ENCODE assay signal across 10 cellular contexts in the genomic region with DNA sequence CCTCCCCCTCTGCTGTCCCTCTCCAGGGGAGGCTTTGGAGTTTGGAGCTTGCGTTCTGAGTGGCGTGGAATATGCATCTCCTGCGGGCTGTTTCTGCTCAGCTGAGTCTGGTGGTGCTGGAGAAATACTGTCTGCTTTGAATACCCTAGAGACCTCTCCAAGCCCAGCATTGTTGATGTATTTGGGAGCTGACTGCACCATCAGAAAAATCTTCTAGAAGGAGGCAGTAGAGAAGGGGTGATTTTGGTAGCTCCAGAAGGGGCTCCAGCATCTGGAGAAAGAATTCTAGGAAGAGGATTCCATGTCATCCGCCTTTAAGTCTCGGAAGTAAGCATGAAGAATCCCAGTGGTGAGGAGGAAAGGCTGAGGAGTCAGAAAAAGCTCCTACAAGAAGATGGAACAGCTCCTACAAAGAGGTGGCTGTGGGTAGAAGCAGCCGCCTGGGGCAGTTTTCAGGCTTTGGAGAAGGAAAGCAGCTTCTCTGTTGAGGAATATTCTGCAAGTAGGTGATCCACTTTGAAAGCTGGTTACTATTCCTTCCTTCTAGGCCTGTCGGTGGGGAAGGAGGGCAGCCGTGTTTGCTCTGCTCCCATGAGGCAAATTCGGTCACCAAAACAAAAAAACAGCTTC. TPM values are rescaled to one million over a fixed set of nuclear protein-coding genes. Genes with fewer than 3 reads are reported as not detected.
DNase-seq lines count a peak whose midpoint lies in the region; ATAC-seq and TF ChIP-seq lines count a peak whose summit lies in the region.
"Had no signal": no experiment of that assay in that cellular context is flagged by ENCODE, and none has a peak within 500 bp of the region (broad histone marks: within the 10 kb centered on the region; RNA-seq: fewer than 3 reads in every experiment).

No MANE protein-coding gene starts in this region.

- H3K9me3 Mint-ChIP-seq in CD8-positive, alpha-beta T cell: no peaks in the 10 kb centered on the region
- no peaks in the 10 kb centered on the region for H3K9me3 Mint-ChIP-seq in neural progenitor cell
- H3K9me3 Mint-ChIP-seq: dendritic cell treated with granulocyte-macrophage colony-stimulating factor and Interleukin-4, amounts not matched to agents 40 ng/mL and 50 ng/mL, for 4 days had no signal

- H3K9ac ChIP-seq in neural progenitor cell: no peak overlapping the region

- H3K27ac Mint-ChIP-seq in CD8-positive, alpha-beta T cell: peak overlapping the region; percentile 98
- H3K27ac Mint-ChIP-seq in T-helper 17 cell: peak overlapping the region; percentile 88
- H3K27ac Mint-ChIP-seq in neural progenitor cell: no peak overlapping the region

- DNase-seq in CD8-positive, alpha-beta T cell: no peak
- DNase-seq in T-helper 17 cell (no peak), left cardiac atrium (no peak), gastrocnemius medialis (no peak), neural progenitor cell (ENCODE audit: low spot score) (no peak), DMS153 (lab: John Stamatoyannopoulos, UW) (no peak), iPS-NIHi7 (ENCODE audit: extremely low spot score) (no peak), GF-D8 (lab: John Stamatoyannopoulos, UW) (no peak)

- intact Hi-C loops in CD8-positive, alpha-beta T cell (cut with DNase I, micrococcal nuclease): no loop called here
- intact Hi-C loops in left cardiac atrium (cut with DNase I): no loop called here
- intact Hi-C loops in gastrocnemius medialis (cut with DNase I; ENCODE audit: low total_unique reads): no loop called here

- TF ChIP-seq CTCF in CD8-positive, alpha-beta T cell (IDR thresholded peaks at IDR 0.05): no peak
- no peak for TF ChIP-seq CTCF in gastrocnemius medialis (IDR thresholded peaks at IDR 0.05 in 4 of 5, conservative IDR thresholded peaks at IDR 0.05 in 1 of 5)
- TF ChIP-seq CTCF in neural progenitor cell (IDR thresholded peaks at IDR 0.05): no peak

- peaks cover 61% of the 10 kb centered on the region for H3K4me1 Mint-ChIP-seq in CD8-positive, alpha-beta T cell (ENCODE audit: low read depth)
- H3K4me1 Mint-ChIP-seq in T-helper 17 cell (peaks cover 44% of the 10 kb centered on the region), neural progenitor cell (peaks cover 35% of the 10 kb centered on the region)

- no peaks in the 10 kb centered on the region for H3K9me3 ChIP-seq in CD8-positive, alpha-beta T cell (ENCODE audit: low read length)
- H3K9me3 ChIP-seq in T-helper 17 cell (ENCODE audit: control insufficient read depth, low read length, poor library complexity, severe bottlenecking): no peaks in the 10 kb centered on the region
- no peaks in the 10 kb centered on the region for H3K9me3 ChIP-seq in gastrocnemius medialis
- no peaks in the 10 kb centered on the region for H3K9me3 ChIP-seq in neural progenitor cell (ENCODE audit: low read depth)

- no peaks in the 10 kb centered on the region for H3K79me2 ChIP-seq in neural progenitor cell (ENCODE audit: low read depth)

- H3K27me3 Mint-ChIP-seq in CD8-positive, alpha-beta T cell (ENCODE audit: low read depth): no peaks in the 10 kb centered on the region
- H3K27me3 Mint-ChIP-seq in T-helper 17 cell (no peaks in the 10 kb centered on the region), neural progenitor cell (ENCODE audit: insufficient read depth, low read depth) (peaks cover 2% of the 10 kb centered on the region)
- H3K27me3 Mint-ChIP-seq: dendritic cell treated with granulocyte-macrophage colony-stimulating factor and Interleukin-4, amounts not matched to agents 40 ng/mL and 50 ng/mL, for 4 days had no signal

- peaks cover 12% of the 10 kb centered on the region for H4K20me1 ChIP-seq in neural progenitor cell (ENCODE audit: low read depth)

- TF ChIP-seq POLR2A in gastrocnemius medialis (IDR thresholded peaks at IDR 0.05): no peak

- peak overlapping the region; percentile 85 for H3K4me3 Mint-ChIP-seq in CD8-positive, alpha-beta T cell
- H3K4me3 Mint-ChIP-seq in T-helper 17 cell (no peak overlapping the region), neural progenitor cell (no peak overlapping the region)
- H3K4me3 Mint-ChIP-seq: dendritic cell treated with granulocyte-macrophage colony-stimulating factor and Interleukin-4, amounts not matched to agents 40 ng/mL and 50 ng/mL, for 4 days had no signal

- POLR2A ChIA-PET in CD8-positive, alpha-beta T cell (lab: Charles Lee): interaction anchor here (1.1 to 5.3 kb wide), 6 partner anchors 9 to 138 kb away, joined by 4 to 63 read pairs (median 7); a partner anchor contains a TSS

- peak overlapping the region; percentile 4 for H3K27ac ChIP-seq in CD8-positive, alpha-beta T cell (ENCODE audit: low read depth, low read length)
- H3K27ac ChIP-seq in gastrocnemius medialis (peak overlapping the region; percentile 90 to 97 (median 94)), neural progenitor cell (no peak overlapping the region)
- H3K27ac ChIP-seq: C4-2B had no signal

- peaks cover 4% of the 10 kb centered on the region for H3K36me3 ChIP-seq in CD8-positive, alpha-beta T cell (ENCODE audit: insufficient read depth, low read length)
- peaks cover 0 to 12% of the 10 kb centered on the region in 2 donors for H3K36me3 ChIP-seq in gastrocnemius medialis
- H3K36me3 ChIP-seq in neural progenitor cell: no peaks in the 10 kb centered on the region

- H2AFZ ChIP-seq in neural progenitor cell (replicated peaks): no peak overlapping the region

- no peak overlapping the region for H3K4me2 ChIP-seq in neural progenitor cell

- peaks cover 9% of the 10 kb centered on the region for H3F3A ChIP-seq in neural progenitor cell (ENCODE audit: low read depth)

- H3K4me1 ChIP-seq in CD8-positive, alpha-beta T cell (ENCODE audit: insufficient read depth, low read length): peaks cover 96% of the 10 kb centered on the region
- H3K4me1 ChIP-seq in gastrocnemius medialis: peaks cover 100% of the 10 kb centered on the region in 2 donors
- peaks cover 14% of the 10 kb centered on the region for H3K4me1 ChIP-seq in neural progenitor cell

- CTCF ChIA-PET in CD8-positive, alpha-beta T cell (lab: Charles Lee): interaction anchor here (0.6 to 6.0 kb wide), 6 partner anchors 8 to 36 kb away, joined by 4 to 50 read pairs (median 10); no protein-coding TSS in a partner anchor

- peak overlapping the region; percentile 9 for H3K4me3 ChIP-seq in CD8-positive, alpha-beta T cell (ENCODE audit: low read depth, low read length)
- peak overlapping the region in 2 of 4 donors; percentile 3 to 6 for H3K4me3 ChIP-seq in gastrocnemius medialis
- H3K4me3 ChIP-seq in neural progenitor cell: no peak overlapping the region

- in situ Hi-C loops in gastrocnemius medialis (cut with MboI; ENCODE audit: low sequenced_read_pairs in 4 of 4): no loop called here

- H3K27me3 ChIP-seq in CD8-positive, alpha-beta T cell (ENCODE audit: insufficient read depth, low read length): no peaks in the 10 kb centered on the region
- no peaks in the 10 kb centered on the region for H3K27me3 ChIP-seq in gastrocnemius medialis
- peaks cover 5% of the 10 kb centered on the region for H3K27me3 ChIP-seq in neural progenitor cell

- H3K36me3 Mint-ChIP-seq in CD8-positive, alpha-beta T cell: peaks cover 55% of the 10 kb centered on the region
- H3K36me3 Mint-ChIP-seq in T-helper 17 cell (ENCODE audit: low read depth) (peaks cover 9% of the 10 kb centered on the region), neural progenitor cell (peaks cover 23% of the 10 kb centered on the region)

- ATAC-seq in CD8-positive, alpha-beta T cell: no peak
- ATAC-seq in T-helper 17 cell (no peak), left cardiac atrium (peak; percentile 21 to 22), gastrocnemius medialis (no peak)

RNA-seq across cellular contexts. Expression of a gene that starts 9.7 kb away (rescaled TPM):
- total RNA-seq in CD8-positive, alpha-beta T cell: 100 to 1,000 TPM; 117 to 132 TPM
- total RNA-seq in T-helper 17 cell (10 to 100 TPM; 83.4 to 86.0 TPM), left cardiac atrium (10 to 100 TPM; 30.8 to 31.3 TPM), gastrocnemius medialis (10 to 100 TPM; 36.6 to 89.4 (median 79.7) TPM), neural progenitor cell (ENCODE audit: low replicate concordance) (1.9 and 4.3 TPM in 2 replicates)

Comparison
In these comparisons a context has a peak if more than half of its experiments do, and no peak if none do; other contexts are left out.
1. ATAC-seq: peak in left cardiac atrium (2 of 2); none in CD8-positive, alpha-beta T cell (single experiment), T-helper 17 cell (single experiment) and gastrocnemius medialis (0 of 2).